In the genomic region with DNA sequence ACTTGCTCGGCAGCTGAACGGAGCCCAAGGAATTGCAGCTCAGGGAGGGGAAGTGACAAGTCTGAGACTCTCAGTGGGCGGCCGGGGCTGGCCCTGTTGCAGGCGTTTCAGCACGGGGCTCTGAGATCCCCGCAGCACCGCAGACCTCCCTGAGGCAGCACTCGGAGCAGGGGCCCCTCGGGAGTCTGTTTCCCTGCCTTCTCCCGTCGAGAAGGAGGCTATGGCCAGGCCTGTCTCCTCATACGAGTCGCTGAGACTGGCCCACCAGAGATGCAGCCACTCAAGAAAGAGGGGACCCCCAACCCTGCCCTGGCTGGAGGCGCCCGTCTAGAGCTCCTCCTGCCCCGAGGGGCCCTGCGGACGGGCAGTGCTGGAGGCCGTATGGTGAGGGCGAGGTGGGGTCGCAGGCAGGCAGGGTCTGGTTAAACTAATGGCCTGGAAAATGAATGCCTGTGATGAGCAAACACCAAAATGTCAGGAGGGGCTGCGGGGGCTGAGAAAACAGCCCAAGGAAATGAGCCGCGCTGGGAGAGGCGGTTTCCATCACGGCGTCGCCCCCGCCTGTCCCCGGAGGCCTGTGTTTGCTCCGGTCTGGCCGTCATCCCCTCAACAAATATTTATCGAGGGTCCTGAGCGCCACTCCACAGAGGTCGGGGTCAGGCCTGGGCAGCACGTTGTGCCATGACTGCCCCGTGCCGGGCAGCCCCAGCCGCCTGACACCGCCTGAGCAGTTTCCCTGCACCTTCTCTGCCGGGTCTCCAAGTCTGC, we compare ENCODE assay signal across 1 cellular context.
TF ChIP-seq lines count a peak whose summit lies in the region.

No MANE protein-coding gene starts in this region.

TF ChIP-seq in H1, 55 proteins besides CTCF, POLR2A, EP300 and RAD21:
- TF ChIP-seq EZH2 (IDR thresholded peaks at IDR 0.05; ENCODE audit: low read depth, low read length, severe bottlenecking) (no peak), TBP (IDR thresholded peaks at IDR 0.05; ENCODE audit: low read depth, low read length) (no peak), POU5F1 (IDR thresholded peaks at IDR 0.05; ENCODE audit: low read depth, low read length) (no peak), SIN3A (conservative IDR thresholded peaks at IDR 0.05 in 1 of 2, IDR thresholded peaks at IDR 0.05 in 1 of 2; ENCODE audit: low read depth in 1 of 2, low read length in 2 of 2) (no peak), BRCA1 (IDR thresholded peaks at IDR 0.05; ENCODE audit: low read depth, low read length) (no peak), JUND (IDR thresholded peaks at IDR 0.05; ENCODE audit: low read length) (no peak), SIX5 (IDR thresholded peaks at IDR 0.05; ENCODE audit: low read depth, low read length) (no peak), ZNF274 (IDR thresholded peaks at IDR 0.05; ENCODE audit: borderline replicate concordance, extremely low read depth, low read length) (no peak)
- TF ChIP-seq, protein P1, sequence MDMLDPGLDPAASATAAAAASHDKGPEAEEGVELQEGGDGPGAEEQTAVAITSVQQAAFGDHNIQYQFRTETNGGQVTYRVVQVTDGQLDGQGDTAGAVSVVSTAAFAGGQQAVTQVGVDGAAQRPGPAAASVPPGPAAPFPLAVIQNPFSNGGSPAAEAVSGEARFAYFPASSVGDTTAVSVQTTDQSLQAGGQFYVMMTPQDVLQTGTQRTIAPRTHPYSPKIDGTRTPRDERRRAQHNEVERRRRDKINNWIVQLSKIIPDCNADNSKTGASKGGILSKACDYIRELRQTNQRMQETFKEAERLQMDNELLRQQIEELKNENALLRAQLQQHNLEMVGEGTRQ (IDR thresholded peaks at IDR 0.05; ENCODE audit: low read length): no peak
